In the genomic region with DNA sequence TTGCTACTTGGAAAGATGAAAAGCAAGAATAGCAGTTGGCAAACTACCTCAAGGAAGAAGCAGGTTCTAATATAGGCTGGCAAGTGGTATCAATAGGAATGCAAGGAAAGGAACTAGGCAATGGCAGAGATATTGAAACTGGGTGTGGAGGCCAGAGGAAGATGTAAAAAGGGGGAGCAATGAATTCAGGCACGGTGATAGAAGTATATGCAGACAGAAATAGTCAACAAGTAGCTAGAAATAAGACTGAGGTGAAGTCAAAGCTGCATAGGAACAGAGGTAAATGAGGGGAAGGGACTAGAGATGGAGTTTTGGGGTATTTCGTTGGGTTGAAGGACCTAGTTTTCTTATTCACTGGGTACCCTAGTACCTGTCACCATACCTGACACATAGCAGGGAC, we compare ENCODE assay signal across 9 cellular contexts. TPM values are rescaled to one million over a fixed set of nuclear protein-coding genes. Genes with fewer than 3 reads are reported as not detected.
A peak's percentile ranks its signal among the peaks of the same experiment; 100 is the strongest.
DNase-seq lines count a peak whose midpoint lies in the region; ATAC-seq and TF ChIP-seq lines count a peak whose summit lies in the region.
"Had no signal": no experiment of that assay in that cellular context is flagged by ENCODE, and none has a peak within 500 bp of the region (broad histone marks: within the 10 kb centered on the region; RNA-seq: fewer than 3 reads in every experiment).

No MANE protein-coding gene starts in this region.

- peak overlapping the region; percentile 24 to 69 (median 58) for H3K4me3 Mint-ChIP-seq in CD4-positive, alpha-beta memory T cell
- H3K4me3 Mint-ChIP-seq in central memory CD8-positive, alpha-beta T cell: peak overlapping the region; percentile 0

- peak overlapping the region; percentile 82 to 100 (median 95) for H3K27ac Mint-ChIP-seq in CD4-positive, alpha-beta memory T cell
- peak overlapping the region; percentile 14 for H3K27ac Mint-ChIP-seq in central memory CD8-positive, alpha-beta T cell (ENCODE audit: low read depth)

- ATAC-seq in central memory CD8-positive, alpha-beta T cell (replicated peaks; ENCODE audit: extremely low read depth, poor library complexity, severe bottlenecking): no peak
- ATAC-seq in psoas muscle (no peak), GM18868 (IDR thresholded peaks at IDR 0.05; ENCODE audit: unreplicated experiment) (no peak)

- POLR2A ChIA-PET in CD4-positive, alpha-beta memory T cell (lab: Charles Lee; ENCODE audit: partially characterized antibody): interaction anchor here (1.0 to 29.5 kb wide), 7 partner anchors 9 to 177 kb away, joined by 4 to 2231 read pairs (median 10); a partner anchor contains a TSS

- CTCF ChIA-PET in CD4-positive, alpha-beta memory T cell (lab: Charles Lee; ENCODE audit: partially characterized antibody): interaction anchor here (1.0 to 5.6 kb wide), 6 partner anchors 20 to 51 kb away, joined by 3 to 33 read pairs (median 7); no protein-coding TSS in a partner anchor

- H3K4me1 ChIP-seq in CD4-positive, alpha-beta memory T cell (ENCODE audit: insufficient read depth, low read length): peaks cover 56% of the 10 kb centered on the region
- peaks cover 13% of the 10 kb centered on the region for H3K4me1 ChIP-seq in psoas muscle

- H3K36me3 ChIP-seq in CD4-positive, alpha-beta memory T cell (ENCODE audit: insufficient read depth, low read length): no peaks in the 10 kb centered on the region
- H3K36me3 ChIP-seq in KOPT-K1 (ENCODE audit: insufficient read depth, low read length): peaks cover 30% of the 10 kb centered on the region
- peaks cover 0 to 3% of the 10 kb centered on the region in 2 donors for H3K36me3 ChIP-seq in psoas muscle (ENCODE audit: insufficient read depth in 1 of 2, low read depth in 1 of 2)

- peaks cover 0 to 6% (median 1%) of the 10 kb centered on the region in 8 donors for H3K9me3 Mint-ChIP-seq in CD4-positive, alpha-beta memory T cell
- no peaks in the 10 kb centered on the region for H3K9me3 Mint-ChIP-seq in central memory CD8-positive, alpha-beta T cell

- H3K27me3 ChIP-seq in CD4-positive, alpha-beta memory T cell (ENCODE audit: insufficient read depth, low read length): no peaks in the 10 kb centered on the region
- no peaks in the 10 kb centered on the region for H3K27me3 ChIP-seq in psoas muscle (ENCODE audit: insufficient read depth in 3 of 3, low read length in 2 of 3)

- H3K36me3 Mint-ChIP-seq in CD4-positive, alpha-beta memory T cell: peaks cover 31 to 45% of the 10 kb centered on the region in 2 donors
- H3K36me3 Mint-ChIP-seq in central memory CD8-positive, alpha-beta T cell (ENCODE audit: insufficient read depth): peaks cover 32% of the 10 kb centered on the region

- TF ChIP-seq CTCF in psoas muscle (IDR thresholded peaks at IDR 0.05): no peak

- 61 to 81% (median 65%) methylated on average over 2 of the region's 2 CpGs for WGBS in psoas muscle, 3 donors

- no peak for DNase-seq in CD4-positive, alpha-beta memory T cell
- no peak for DNase-seq in central memory CD8-positive, alpha-beta T cell (ENCODE audit: low spot score in 2 of 2)
- no peak for DNase-seq in psoas muscle
- DNase-seq in COR-L47 (lab: John Stamatoyannopoulos, UW): no peak
- DNase-seq in SHP77 (lab: John Stamatoyannopoulos, UW): no peak
- DNase-seq: cerebellar nuclear complex, NCI-H1436 treated with DMSO at 0.1 percent for 48 hours had no signal

- peaks cover 43 to 86% (median 53%) of the 10 kb centered on the region in 4 donors for H3K4me1 Mint-ChIP-seq in CD4-positive, alpha-beta memory T cell
- H3K4me1 Mint-ChIP-seq in central memory CD8-positive, alpha-beta T cell: peaks cover 66% of the 10 kb centered on the region

- intact Hi-C loops in CD4-positive, alpha-beta memory T cell (cut with micrococcal nuclease): loop anchor here (1.0 kb wide), 1 partner anchor 12 kb away; no protein-coding TSS in a partner anchor
- intact Hi-C loops in psoas muscle (cut with DNase I): no loop called here

- no peaks in the 10 kb centered on the region for H3K9me3 ChIP-seq in CD4-positive, alpha-beta memory T cell (ENCODE audit: control insufficient read depth in 1 of 2, low read length in 2 of 2)
- no peaks in the 10 kb centered on the region for H3K9me3 ChIP-seq in KOPT-K1 (ENCODE audit: insufficient read depth, low read length, poor library complexity, severe bottlenecking)
- H3K9me3 ChIP-seq in psoas muscle: no peaks in the 10 kb centered on the region

- no peak overlapping the region for H3K4me3 ChIP-seq in CD4-positive, alpha-beta memory T cell (ENCODE audit: low read length in 2 of 2)
- H3K4me3 ChIP-seq in psoas muscle: no peak overlapping the region

- peaks cover 3% of the 10 kb centered on the region in 2 donors for H3K27me3 Mint-ChIP-seq in CD4-positive, alpha-beta memory T cell
- no peaks in the 10 kb centered on the region for H3K27me3 Mint-ChIP-seq in central memory CD8-positive, alpha-beta T cell

- peak overlapping the region; percentile 99 for H3K27ac ChIP-seq in CD4-positive, alpha-beta memory T cell (ENCODE audit: low read depth, low read length)
- H3K27ac ChIP-seq in KOPT-K1 (ENCODE audit: low read depth, low read length, poor library complexity, severe bottlenecking) (peak overlapping the region; percentile 14), psoas muscle (peak overlapping the region; percentile 100)

RNA-seq across cellular contexts. Expression of a gene that starts 4.1 kb away (rescaled TPM):
- 100 to 1,000 TPM; 372 to 383 TPM for total RNA-seq in CD4-positive, alpha-beta memory T cell
- polyA plus RNA-seq in CD4-positive, alpha-beta memory T cell: 100 to 1,000 TPM; 116 to 153 TPM
- 100 to 1,000 TPM; 423 to 683 (median 522) TPM for total RNA-seq in psoas muscle
- polyA plus RNA-seq in psoas muscle: 100 to 1,000 TPM; 522 to 746 (median 549) TPM

Comparison
In these comparisons a context has a peak if more than half of its experiments do, and no peak if none do; other contexts are left out.
1. H3K27ac ChIP-seq: peak in every context shown above with its lines; median percentile 100 in psoas muscle; 99 in CD4-positive, alpha-beta memory T cell; 14 in KOPT-K1.